ENCODE assay signal across 28 cellular contexts in genomic region chr5:177483042-177483441, GRCh38. TPM values are rescaled to one million over a fixed set of nuclear protein-coding genes. Genes with fewer than 3 reads are reported as not detected.
A peak's percentile ranks its signal among the peaks of the same experiment; 100 is the strongest.
DNase-seq lines count a peak whose midpoint lies in the region; ATAC-seq and TF ChIP-seq lines count a peak whose summit lies in the region.
"Had no signal": no experiment of that assay in that cellular context is flagged by ENCODE, and none has a peak within 500 bp of the region (broad histone marks: within the 10 kb centered on the region; RNA-seq: fewer than 3 reads in every experiment).

No MANE protein-coding gene starts in this region.

- H3K27me3 Mint-ChIP-seq in stimulated activated naive CD8-positive, alpha-beta T cell treated with anti-CD3 and anti-CD28 coated beads, Interleukin-15, amount 100 ng/mL, for 72 hours, result no peaks in the 10 kb centered on the region
- H3K27me3 Mint-ChIP-seq in glutamatergic neuron (ENCODE audit: unreplicated experiment), result peaks cover 20% of the 10 kb centered on the region
- no peaks in the 10 kb centered on the region for H3K27me3 Mint-ChIP-seq in activated naive CD4-positive, alpha-beta T cell treated with anti-CD3 and anti-CD28 coated beads, Interleukin-2, amount 10 ng/mL, durations not matched to agents 7 days and 5 days
- H3K27me3 Mint-ChIP-seq: activated B cell treated with CpG ODN at 0.5 μM for 24 hours; CD4-positive, alpha-beta T cell; T-cell; type B pancreatic cell had no signal

- H3K4me3 ChIP-seq in rectal smooth muscle tissue (ENCODE audit: low read length) (no peak overlapping the region), suprapubic skin (no peak overlapping the region)
- H3K4me3 ChIP-seq: neural progenitor cell, stomach had no signal

- TF ChIP-seq CTCF in glutamatergic neuron (IDR thresholded peaks at IDR 0.05; ENCODE audit: partially characterized antibody, unreplicated experiment) (no peak), suprapubic skin (IDR thresholded peaks at IDR 0.05) (no peak)

- H3K36me3 ChIP-seq in rectal smooth muscle tissue (ENCODE audit: control insufficient read depth, insufficient read depth, low read length) (peaks cover 18% of the 10 kb centered on the region), suprapubic skin (peaks cover 25% of the 10 kb centered on the region)

- no peak for ATAC-seq in stimulated activated naive CD8-positive, alpha-beta T cell treated with anti-CD3 and anti-CD28 coated beads, Interleukin-15, amount 100 ng/mL, for 72 hours
- no peak for ATAC-seq in stimulated activated naive CD8-positive, alpha-beta T cell treated with anti-CD3 and anti-CD28 coated beads, Interleukin-15, Interleukin-2, amounts not matched to agents 100 U/mL and 50 U/mL, for 24 hours
- ATAC-seq in GM21737 (IDR thresholded peaks at IDR 0.05; ENCODE audit: unreplicated experiment), result no peak
- ATAC-seq: left lobe of liver, right cardiac atrium, T-cell had no signal

- H3K4me3 Mint-ChIP-seq in stimulated activated naive CD8-positive, alpha-beta T cell treated with anti-CD3 and anti-CD28 coated beads, Interleukin-15, amount 100 ng/mL, for 72 hours, result no peak overlapping the region
- peak overlapping the region; percentile 12 for H3K4me3 Mint-ChIP-seq in glutamatergic neuron (ENCODE audit: unreplicated experiment)
- H3K4me3 Mint-ChIP-seq in activated naive CD4-positive, alpha-beta T cell treated with anti-CD3 and anti-CD28 coated beads, Interleukin-2, amount 10 ng/mL, durations not matched to agents 7 days and 5 days, result no peak overlapping the region
- H3K4me3 Mint-ChIP-seq: activated B cell treated with CpG ODN at 0.5 μM for 24 hours; activated T-helper 1 cell treated with anti-CD3 and anti-CD28 coated beads, Interleukin-12 subunit alpha, Interleukin-12 subunit beta, Interleukin-2, Interleukin-4 antibody, amounts not matched to agents 30 ng/mL and 10 ng/mL and 1 ng/mL, durations not matched to agents 14 hours and 24 hours and 36 hours; CD4-positive, alpha-beta T cell; neural progenitor cell; T-cell; type B pancreatic cell had no signal

- TF ChIP-seq EP300 in suprapubic skin (IDR thresholded peaks at IDR 0.05), result no peak

- H3K4me1 ChIP-seq in rectal smooth muscle tissue (ENCODE audit: control insufficient read depth, insufficient read depth, low read length) (peaks cover 38% of the 10 kb centered on the region), suprapubic skin (peaks cover 14% of the 10 kb centered on the region)
- H3K4me1 ChIP-seq: neural progenitor cell had no signal

- no peaks in the 10 kb centered on the region for H3K9me3 ChIP-seq in suprapubic skin
- H3K9me3 ChIP-seq: stomach had no signal

- CTCF ChIA-PET in activated naive CD4-positive, alpha-beta T cell treated with anti-CD3 and anti-CD28 coated beads, Interleukin-2, amount 10 ng/mL, durations not matched to agents 7 days and 5 days (lab: Charles Lee), result interaction anchor here (0.6 kb wide), 1 partner anchor 79 kb away, joined by 3 read pairs; no protein-coding TSS in a partner anchor

- H3K27ac ChIP-seq in rectal smooth muscle tissue (ENCODE audit: low read depth, low read length), result peak overlapping the region; percentile 70
- no peak overlapping the region for H3K27ac ChIP-seq in suprapubic skin
- H3K27ac ChIP-seq: brain microvascular endothelial cell, neural progenitor cell had no signal

- H3K27me3 ChIP-seq in rectal smooth muscle tissue (ENCODE audit: control insufficient read depth, insufficient read depth, low read length), result no peaks in the 10 kb centered on the region
- no peaks in the 10 kb centered on the region for H3K27me3 ChIP-seq in suprapubic skin
- H3K27me3 ChIP-seq: brain microvascular endothelial cell, neural progenitor cell, stomach had no signal

- no peak for DNase-seq in stimulated activated naive CD8-positive, alpha-beta T cell treated with anti-CD3 and anti-CD28 coated beads, Interleukin-15, amount 100 ng/mL, for 72 hours
- no peak for DNase-seq in stimulated activated naive CD8-positive, alpha-beta T cell treated with anti-CD3 and anti-CD28 coated beads, Interleukin-15, Interleukin-2, amounts not matched to agents 100 U/mL and 50 U/mL, for 24 hours
- DNase-seq in glutamatergic neuron (no peak), suprapubic skin (ENCODE audit: low spot score in 2 of 2) (no peak)
- no peak for DNase-seq in activated naive CD4-positive, alpha-beta T cell treated with anti-CD3 and anti-CD28 coated beads, Interleukin-2, amount 10 ng/mL, durations not matched to agents 7 days and 5 days
- no peak for DNase-seq in activated CD4-positive, CD25-positive, alpha-beta regulatory T cell (lab: John Stamatoyannopoulos, UW)
- DNase-seq: activated B cell treated with CpG ODN at 0.5 μM for 24 hours; activated CD4-positive, alpha-beta T cell treated with anti-CD3 and anti-CD28 coated beads, Interleukin-2, amount 50 U/mL, for 1 hour; activated naive CD4-positive, alpha-beta T cell treated with Interleukin-2 at 50 U/mL for 16 hours; brain microvascular endothelial cell; CD4-positive, alpha-beta T cell; DND-41; GF-D8; KG1; NCI-H1105; NCI-H187 treated with DMSO at 0.1 percent for 48 hours; NCI-H510A; stimulated activated CD4-positive, alpha-beta T cell treated with anti-CD3 and anti-CD28 coated beads, Interleukin-2, amount 100 ng/mL, for 24 hours; stomach; T-cell had no signal

- WGBS in suprapubic skin, result 98% methylated on average over 8 of the region's 9 CpGs

- no peaks in the 10 kb centered on the region for H3K9me3 Mint-ChIP-seq in stimulated activated naive CD8-positive, alpha-beta T cell treated with anti-CD3 and anti-CD28 coated beads, Interleukin-15, amount 100 ng/mL, for 72 hours
- H3K9me3 Mint-ChIP-seq in glutamatergic neuron (ENCODE audit: unreplicated experiment), result peaks cover 21% of the 10 kb centered on the region
- no peaks in the 10 kb centered on the region for H3K9me3 Mint-ChIP-seq in activated naive CD4-positive, alpha-beta T cell treated with anti-CD3 and anti-CD28 coated beads, Interleukin-2, amount 10 ng/mL, durations not matched to agents 7 days and 5 days
- H3K9me3 Mint-ChIP-seq: activated B cell treated with CpG ODN at 0.5 μM for 24 hours; activated T-helper 1 cell treated with anti-CD3 and anti-CD28 coated beads, Interleukin-12 subunit alpha, Interleukin-12 subunit beta, Interleukin-2, Interleukin-4 antibody, amounts not matched to agents 30 ng/mL and 10 ng/mL and 1 ng/mL, durations not matched to agents 14 hours and 24 hours and 36 hours; CD4-positive, alpha-beta T cell; neural progenitor cell; T-cell; type B pancreatic cell had no signal

- H3K27ac Mint-ChIP-seq in stimulated activated naive CD8-positive, alpha-beta T cell treated with anti-CD3 and anti-CD28 coated beads, Interleukin-15, amount 100 ng/mL, for 72 hours, result peak overlapping the region; percentile 4 to 15
- peak overlapping the region; percentile 78 for H3K27ac Mint-ChIP-seq in glutamatergic neuron (ENCODE audit: unreplicated experiment)
- no peak overlapping the region for H3K27ac Mint-ChIP-seq in activated naive CD4-positive, alpha-beta T cell treated with anti-CD3 and anti-CD28 coated beads, Interleukin-2, amount 10 ng/mL, durations not matched to agents 7 days and 5 days
- H3K27ac Mint-ChIP-seq: activated B cell treated with CpG ODN at 0.5 μM for 24 hours; activated T-helper 1 cell treated with anti-CD3 and anti-CD28 coated beads, Interleukin-12 subunit alpha, Interleukin-12 subunit beta, Interleukin-2, Interleukin-4 antibody, amounts not matched to agents 30 ng/mL and 10 ng/mL and 1 ng/mL, durations not matched to agents 14 hours and 24 hours and 36 hours; CD4-positive, alpha-beta T cell; neural progenitor cell; T-cell; type B pancreatic cell had no signal

- peaks cover 22% of the 10 kb centered on the region for H3K4me1 Mint-ChIP-seq in stimulated activated naive CD8-positive, alpha-beta T cell treated with anti-CD3 and anti-CD28 coated beads, Interleukin-15, amount 100 ng/mL, for 72 hours
- H3K4me1 Mint-ChIP-seq in glutamatergic neuron (ENCODE audit: low read depth, unreplicated experiment), result peaks cover 38% of the 10 kb centered on the region
- H3K4me1 Mint-ChIP-seq in activated naive CD4-positive, alpha-beta T cell treated with anti-CD3 and anti-CD28 coated beads, Interleukin-2, amount 10 ng/mL, durations not matched to agents 7 days and 5 days, result peaks cover 21% of the 10 kb centered on the region

- no peaks in the 10 kb centered on the region for H3K36me3 Mint-ChIP-seq in glutamatergic neuron (ENCODE audit: unreplicated experiment)
- H3K36me3 Mint-ChIP-seq in activated naive CD4-positive, alpha-beta T cell treated with anti-CD3 and anti-CD28 coated beads, Interleukin-2, amount 10 ng/mL, durations not matched to agents 7 days and 5 days, result peaks cover 3% of the 10 kb centered on the region
- H3K36me3 Mint-ChIP-seq: T-cell had no signal

- no peak overlapping the region for H3K9ac ChIP-seq in rectal smooth muscle tissue (ENCODE audit: low read length)
- H3K9ac ChIP-seq: neural progenitor cell had no signal

- no peak for TF ChIP-seq POLR2A in suprapubic skin (IDR thresholded peaks at IDR 0.05)

RNA-seq across cellular contexts. Expression of gene DBN1, which starts 9.6 kb away (rescaled TPM):
- total RNA-seq in glutamatergic neuron (ENCODE audit: unreplicated experiment), result 1,261 TPM
- total RNA-seq in suprapubic skin, result 10 to 100 TPM; 13.1 to 43.4 (median 25.3) TPM

RNA-seq across cellular contexts. Expression of gene PDLIM7, which starts 14.4 kb away (rescaled TPM):
- total RNA-seq in glutamatergic neuron (ENCODE audit: unreplicated experiment) (430 TPM), suprapubic skin (10 to 100 TPM; 28.7 to 41.3 (median 32.0) TPM)

RNA-seq across cellular contexts. Expression of gene DOK3, which starts 26.6 kb away (rescaled TPM):
- total RNA-seq in glutamatergic neuron (ENCODE audit: unreplicated experiment) (29.2 TPM), suprapubic skin (1 to 10 TPM in 3 of 4 donors, under 1 TPM in 1; 0.89 to 7.3 (median 1.8) TPM)
- total RNA-seq: RPMI7951 had no signal

RNA-seq across cellular contexts. Expression of gene DDX41, which starts 33.7 kb away (rescaled TPM):
- 125 TPM for total RNA-seq in glutamatergic neuron (ENCODE audit: unreplicated experiment)
- total RNA-seq in suprapubic skin, result 100 to 1,000 TPM in 2 of 4 donors, 10 to 100 TPM in 2; 83.8 to 148 (median 103) TPM

RNA-seq across cellular contexts. Expression of gene PRR7, which starts 36.4 kb away (rescaled TPM):
- 4.1 TPM for total RNA-seq in glutamatergic neuron (ENCODE audit: unreplicated experiment)
- 1 to 10 TPM; 5.7 to 9.8 (median 7.8) TPM for total RNA-seq in suprapubic skin

Comparison
In these comparisons a context has a peak if more than half of its experiments do, and no peak if none do; other contexts are left out.
1. RNA of gene DBN1, which starts 9.6 kb away (total RNA-seq): 1,261 TPM in glutamatergic neuron (single experiment); 13.1 to 43.4 TPM in suprapubic skin; every median in the first group is over 10 times any median in the second.
2. RNA of gene PDLIM7, which starts 14.4 kb away (total RNA-seq): 430 TPM in glutamatergic neuron (single experiment); 28.7 to 41.3 TPM in suprapubic skin; every median in the first group is over 10 times any median in the second.